ENCODE assay signal across 8 cellular contexts in the genomic region with DNA sequence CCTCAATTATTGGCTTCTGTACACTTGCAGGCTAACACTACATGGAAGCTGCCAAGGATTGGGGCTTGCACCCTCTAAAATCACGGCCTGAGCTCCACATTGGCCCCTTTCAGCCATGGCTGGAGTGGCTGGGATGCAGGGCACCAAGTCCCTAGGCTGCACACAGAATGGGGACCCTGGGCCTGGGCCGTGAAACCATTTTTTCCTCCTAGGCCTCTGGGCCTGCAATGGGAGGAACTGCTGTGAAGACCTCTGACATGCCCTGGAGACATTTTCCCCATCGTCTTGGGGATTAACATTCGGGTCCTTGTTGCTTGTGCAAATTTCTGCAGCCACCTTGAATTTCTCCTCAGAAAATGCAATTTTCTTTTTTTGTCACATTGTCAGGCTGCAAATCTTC. TPM values are rescaled to one million over a fixed set of nuclear protein-coding genes. Genes with fewer than 3 reads are reported as not detected.
DNase-seq lines count a peak whose midpoint lies in the region; ATAC-seq, FAIRE-seq and TF ChIP-seq lines count a peak whose summit lies in the region.
"Not testable (repeated sequence)": the region's sequence is repeated elsewhere in the genome, so short reads cannot be mapped to it uniquely, and the experiment has no call there.
"Had no signal": no experiment of that assay in that cellular context is flagged by ENCODE, and none has a peak within 500 bp of the region (broad histone marks: within the 10 kb centered on the region; RNA-seq: fewer than 3 reads in every experiment).

No MANE protein-coding gene starts in this region.

- not testable (repeated sequence) for H3K27ac Mint-ChIP-seq in endodermal cell; osteocyte (ENCODE audit: unreplicated experiment)

- not testable (repeated sequence) for H3K27ac ChIP-seq in A549; HEK293 (ENCODE audit: extremely low read depth, low read depth, low read length); endodermal cell (ENCODE audit: low read depth, low read length); spleen; upper lobe of right lung

- H3K9me3 ChIP-seq in A549; HEK293 (ENCODE audit: control insufficient read depth, insufficient read depth, low read depth, low read length); endodermal cell (ENCODE audit: control insufficient read depth, low read length); upper lobe of right lung: not testable (repeated sequence)
- H3K9me3 ChIP-seq in spleen = peaks cover 0 to 29% (median 20%) of the 10 kb centered on the region in 8 donors

- TF ChIP-seq POLR2A in A549 (IDR thresholded peaks at IDR 0.05; ENCODE audit: low read length); spleen (IDR thresholded peaks at IDR 0.05): not testable (repeated sequence)

- not testable (repeated sequence) for H3K36me3 Mint-ChIP-seq in endodermal cell (ENCODE audit: low read depth); osteocyte (ENCODE audit: unreplicated experiment)

- H3K27me3 ChIP-seq in endodermal cell (ENCODE audit: control insufficient read depth, insufficient read depth, low read length, poor library complexity, severe bottlenecking) (peaks cover 14% of the 10 kb centered on the region), spleen (replicated peaks in 1 of 7) (peaks cover 0 to 65% (median 10%) of the 10 kb centered on the region in 7 donors), upper lobe of right lung (peaks cover 11% of the 10 kb centered on the region)

- H3K4me2 ChIP-seq in A549 = not testable (repeated sequence)

- TF ChIP-seq EP300 in A549 (IDR thresholded peaks at IDR 0.05) = not testable (repeated sequence)

- H3K27me3 Mint-ChIP-seq in endodermal cell (ENCODE audit: insufficient read depth) (peaks cover 30% of the 10 kb centered on the region), osteocyte (ENCODE audit: unreplicated experiment) (peaks cover 14% of the 10 kb centered on the region)

- DNase-seq in A549 (ENCODE audit: low read depth in 1 of 2, low spot score in 1 of 2) = not testable (repeated sequence)
- DNase-seq in activated effector memory CD4-positive, alpha-beta T cell treated with anti-CD3 and anti-CD28 coated beads, Interleukin-2, amount 50 U/mL, for 16 hours = peak; percentile 8
- peak; percentile 6 for DNase-seq in endodermal cell
- peak; percentile 44 for DNase-seq in osteocyte (ENCODE audit: extremely low spot score, unreplicated experiment)
- peak; percentile 25 for DNase-seq in spleen
- peak; percentile 17 for DNase-seq in upper lobe of right lung

- not testable (repeated sequence) for H3K9ac ChIP-seq in endodermal cell (ENCODE audit: extremely low read depth, low read length, poor library complexity, severe bottlenecking)

- not testable (repeated sequence) for H3K36me3 ChIP-seq in HEK293 (ENCODE audit: control insufficient read depth in 2 of 2, insufficient read depth in 1 of 2, low read length in 2 of 2); endodermal cell (ENCODE audit: control insufficient read depth, insufficient read depth, low read length); spleen; upper lobe of right lung

- not testable (repeated sequence) for TF ChIP-seq RAD21 in A549 (conservative IDR thresholded peaks at IDR 0.05 in 1 of 2, IDR thresholded peaks at IDR 0.05 in 1 of 2)

- H3K9me3 Mint-ChIP-seq in endodermal cell = peaks cover 38% of the 10 kb centered on the region
- not testable (repeated sequence) for H3K9me3 Mint-ChIP-seq in osteocyte (ENCODE audit: unreplicated experiment)

- not testable (repeated sequence) for FAIRE-seq in A549 (lab: Jason Lieb, UNC)

- not testable (repeated sequence) for ATAC-seq in A549, upper lobe of right lung

- not testable (repeated sequence) for H3K4me1 ChIP-seq in A549; HEK293 (ENCODE audit: control insufficient read depth, insufficient read depth, low read length); endodermal cell (ENCODE audit: control insufficient read depth, insufficient read depth, low read length); spleen; upper lobe of right lung

- H3K4me3 Mint-ChIP-seq in endodermal cell; osteocyte (ENCODE audit: unreplicated experiment): not testable (repeated sequence)

- not testable (repeated sequence) for H3K4me3 ChIP-seq in A549; HEK293 (ENCODE audit: low read depth, low read length); endodermal cell (ENCODE audit: low read length); spleen; upper lobe of right lung

- CTCF ChIA-PET in A549 (lab: Yijun Ruan, JAX); HEK293 (lab: Yijun Ruan, JAX): not testable (repeated sequence)

- not testable (repeated sequence) for TF ChIP-seq CTCF in A549 (IDR thresholded peaks at IDR 0.05); HEK293 (tag by site-specific recombination; IDR thresholded peaks at IDR 0.05); endodermal cell (conservative IDR thresholded peaks at IDR 0.05); osteocyte (IDR thresholded peaks at IDR 0.05); spleen (IDR thresholded peaks at IDR 0.05 in 8 of 11, conservative IDR thresholded peaks at IDR 0.05 in 3 of 11); upper lobe of right lung (IDR thresholded peaks at IDR 0.05)

- intact Hi-C loops in spleen (cut with DNase I; ENCODE audit: low total_unique reads); upper lobe of right lung (cut with DNase I): not testable (repeated sequence)

- 3% methylated on average over 4 of the region's 4 CpGs for WGBS in A549 (ENCODE audit: missing lambda C conversion rate)
- WGBS in endodermal cell (ENCODE audit: insufficient coverage in 1 of 2, insufficient read length in 1 of 2), 2 experiments = 75 to 78% methylated on average over 3 to 4 of the region's 4 CpGs
- 69 to 79% (median 76%) methylated on average over 4 of the region's 4 CpGs for WGBS in spleen, 5 donors

- H3K4me1 Mint-ChIP-seq in endodermal cell; osteocyte (ENCODE audit: unreplicated experiment): not testable (repeated sequence)

- POLR2A ChIA-PET in A549 (lab: Yijun Ruan, JAX); HEK293 (lab: Yijun Ruan, JAX): not testable (repeated sequence)

TF ChIP-seq in A549, 52 proteins besides CTCF, POLR2A, EP300 and RAD21:
- peak; percentile 81 for TF ChIP-seq ZFP36 (IDR thresholded peaks at IDR 0.05; ENCODE audit: borderline replicate concordance, partially characterized antibody)

TF ChIP-seq in HEK293, 187 proteins besides CTCF, POLR2A, EP300 and RAD21:
- TF ChIP-seq SETDB1 (IDR thresholded peaks at IDR 0.05; ENCODE audit: insufficient read length, low read length) = peak; percentile 60
- peak; percentile 29; the same call in 1 of the 2 replicates for TF ChIP-seq TRIM28 (IDR thresholded peaks at IDR 0.05; ENCODE audit: borderline replicate concordance, low read length)
- TF ChIP-seq ZNF585B (tag by site-specific recombination; IDR thresholded peaks at IDR 0.05) = peak; percentile 98

RNA-seq across cellular contexts. Expression of gene OLFM1, which starts 23.6 kb away (rescaled TPM):
- polyA plus RNA-seq in A549 (2011; rRNA removed) = 2.7 and 3.6 TPM in 2 replicates
- 3.2 and 4.3 TPM in 2 replicates for polyA plus RNA-seq in A549 (2012; cell fraction: cytosol; rRNA removed)
- 3.4 and 3.8 TPM in 2 replicates for polyA plus RNA-seq in A549 (2012; cell fraction: nucleus; rRNA removed)
- polyA plus RNA-seq in A549 (2017; fragmentation: RNase III; extraction: RNeasy Plus Mini Kit Qiagen cat#74134 plus additional on column Dnase treatment) = 8.0 to 11.4 TPM (median 10.5 TPM) in 3 replicates
- 1.8 and 2.0 TPM in 2 replicates for polyA minus RNA-seq in A549 (2011; rRNA and poly(A)+ RNA removed)
- total RNA-seq in endodermal cell = 10 to 100 TPM; 11.0 to 23.2 TPM
- 55.6 TPM for polyA plus RNA-seq in endodermal cell (2013, experiment 1 of 2)
- 51.7 TPM for polyA plus RNA-seq in endodermal cell (2013, experiment 2 of 2)
- total RNA-seq in osteocyte = 0.83 and 1.3 TPM in 2 replicates
- 100 to 1,000 TPM in 1 of 7 donors, 10 to 100 TPM in 6; 40.9 to 109 (median 47.1) TPM for total RNA-seq in spleen
- polyA plus RNA-seq in spleen = 10 to 100 TPM in 2 of 3 donors, 1 to 10 TPM in 1; 5.9 to 22.3 (median 16.8) TPM
- total RNA-seq in upper lobe of right lung = 26.0 TPM
- total RNA-seq: CD4-positive, alpha-beta memory T cell had no signal
- polyA plus RNA-seq: CD4-positive, alpha-beta memory T cell had no signal
